23 cellular contexts compared by ENCODE assay signal in genomic region chr2:216678098-216678465, GRCh38. TPM values are rescaled to one million over a fixed set of nuclear protein-coding genes. Genes with fewer than 3 reads are reported as not detected.
"Had no signal": no experiment of that assay in that cellular context is flagged by ENCODE, and none has a peak within 500 bp of the region (broad histone marks: within the 10 kb centered on the region; RNA-seq: fewer than 3 reads in every experiment).

No MANE protein-coding gene starts in this region.

- H3K36me3 ChIP-seq: colonic mucosa, left lung, pancreas had no signal

- ATAC-seq: activated T-cell treated with anti-CD3 and anti-CD28 coated beads, Interleukin-2, amount 50 U/mL, for 4 hours; left lung; pancreas; sciatic nerve; T-helper 17 cell had no signal

- H3K27ac ChIP-seq: colonic mucosa, hepatocyte, left lung, pancreas, thyroid gland had no signal

- H3K27me3 ChIP-seq: adrenal gland, colonic mucosa, hepatocyte, pancreas, thyroid gland, vagina had no signal

- H3K4me3 ChIP-seq: adrenal gland, colonic mucosa, hepatocyte, left lung, pancreas, thyroid gland, vagina had no signal

- DNase-seq: activated CD4-positive, alpha-beta T cell treated with anti-CD3 and anti-CD28 coated beads for 4 hours; activated CD4-positive, alpha-beta T cell treated with anti-CD3 and anti-CD28 coated beads, Interleukin-2, amount 50 U/mL, for 48 hours; activated CD4-positive, CD25-positive, alpha-beta regulatory T cell; activated CD8-positive, alpha-beta memory T cell treated with anti-CD3 and anti-CD28 coated beads, Interleukin-2, amount 50 U/mL, for 48 hours; activated naive CD4-positive, alpha-beta T cell; activated T-cell treated with anti-CD3 and anti-CD28 coated beads, Interleukin-2, amount 50 U/mL, for 4 hours; adrenal gland; colonic mucosa; foreskin fibroblast; immature natural killer cell; left lung; midbrain; pancreas; stimulated activated CD4-positive, alpha-beta T cell treated with anti-CD3 and anti-CD28 coated beads, Interleukin-4, amount 100 ng/mL, for 1 hour; stimulated activated naive CD4-positive, alpha-beta T cell; SW 1271; T-helper 17 cell; thyroid gland had no signal

- H3K9me3 ChIP-seq: adrenal gland, colonic mucosa, left lung, pancreas, thyroid gland, vagina had no signal

- H3K4me1 ChIP-seq: colonic mucosa, pancreas had no signal

RNA-seq across cellular contexts. Expression of gene IGFBP5, which starts 17.3 kb away (rescaled TPM):
- total RNA-seq: activated CD8-positive, alpha-beta memory T cell treated with anti-CD3 and anti-CD28 coated beads for 36 hours; activated T-helper 2 cell treated with anti-CD3 and anti-CD28 coated beads, Interferon-gamma antibody, Interleukin-2, Interleukin-4, amounts not matched to agents 10 μg/mL and 5 μg/mL and 100 μg/mL, durations not matched to agents 14 hours and 24 hours and 36 hours; T-helper 17 cell had no signal
- polyA plus RNA-seq: immature natural killer cell had no signal
